ENCODE assay signal across 8 cellular contexts in the genomic region with DNA sequence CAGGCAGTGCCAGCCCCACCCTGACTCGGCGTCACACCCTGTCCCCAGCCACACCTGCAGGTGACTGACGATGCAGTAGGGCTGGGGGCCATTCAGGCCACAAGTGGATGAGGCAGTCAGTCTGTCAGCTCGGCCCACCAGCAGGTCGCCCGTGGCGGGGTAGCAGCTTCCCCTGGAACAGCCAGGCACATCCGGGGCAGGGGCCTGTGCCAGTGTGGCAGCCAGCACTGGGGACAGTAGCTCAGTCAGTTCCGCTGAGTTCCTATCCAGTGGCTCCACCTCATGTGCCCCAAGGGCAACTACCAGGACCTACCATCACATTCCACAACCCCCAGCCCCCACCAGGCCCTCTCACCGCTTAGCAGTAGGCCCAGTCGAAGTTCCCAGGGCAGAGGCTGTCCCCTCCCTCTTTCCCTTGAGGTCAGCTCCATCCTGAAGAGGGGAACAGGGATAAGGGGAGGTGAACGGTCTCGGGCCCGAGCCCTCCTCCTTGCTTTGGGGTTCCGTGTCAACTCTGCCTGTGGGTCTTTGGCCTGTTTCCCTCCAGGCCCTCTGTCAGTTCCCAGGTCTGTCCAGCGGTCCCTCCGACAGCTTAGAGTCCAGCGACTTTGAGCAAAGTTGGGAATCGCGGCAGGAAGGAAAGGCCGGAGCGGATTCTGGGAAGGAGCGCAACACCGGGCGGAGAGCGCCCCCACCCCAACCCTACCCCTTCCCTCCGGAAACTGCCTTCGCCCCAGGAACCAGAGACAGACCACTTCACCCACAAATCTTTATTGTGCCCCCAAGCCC. TPM values are rescaled to one million over a fixed set of nuclear protein-coding genes. Genes with fewer than 3 reads are reported as not detected.
DNase-seq lines count a peak whose midpoint lies in the region; ATAC-seq and TF ChIP-seq lines count a peak whose summit lies in the region.

A gene (minus strand): TSS at position 614 of the 789 bp plus-strand sequence. CDS start 183 bp downstream, at position 431.

- H3K27ac ChIP-seq in dorsolateral prefrontal cortex, result peak within 1 kb of the TSS in 53 of 59 donors; percentile 5 to 85 (median 69)
- peak within 1 kb of the TSS; percentile 66 to 91 (median 78) for H3K27ac ChIP-seq in spleen

- peaks cover 44% of the 10 kb centered on the region for H3K36me3 ChIP-seq in NT2/D1 (ENCODE audit: insufficient read depth, insufficient read length, low read length)
- peaks cover 0 to 35% (median 3%) of the 10 kb centered on the region in 6 donors for H3K36me3 ChIP-seq in spleen

- in situ Hi-C loops in G401 (cut with HindIII; ENCODE audit: low sequenced_read_pairs), result no loop called here

- 32 to 42% (median 35%) methylated on average over 17 to 28 of the region's 28 CpGs for WGBS in spleen, 5 donors

- ATAC-seq in HG02798 (IDR thresholded peaks at IDR 0.05; ENCODE audit: poor library complexity, unreplicated experiment), result no peak
- no peak for ATAC-seq in GM19324 (IDR thresholded peaks at IDR 0.05; ENCODE audit: low FRiP score, unreplicated experiment)
- no peak for ATAC-seq in HG02981 (IDR thresholded peaks at IDR 0.05; ENCODE audit: unreplicated experiment)

- H3K4me3 ChIP-seq in NT2/D1 (ENCODE audit: insufficient read length, low read depth), result peak within 1 kb of the TSS; percentile 75
- peak within 1 kb of the TSS; percentile 30 to 96 (median 69) for H3K4me3 ChIP-seq in dorsolateral prefrontal cortex
- peak within 1 kb of the TSS; percentile 38 to 75 (median 46) for H3K4me3 ChIP-seq in spleen

- peak within 1 kb of the TSS; percentile 84 for H3K9ac ChIP-seq in NT2/D1 (ENCODE audit: insufficient read length, low read depth)

- H3K9me3 ChIP-seq in NT2/D1 (ENCODE audit: insufficient read depth, low read length), result no peaks in the 10 kb centered on the region
- no peaks in the 10 kb centered on the region for H3K9me3 ChIP-seq in spleen

- no peaks in the 10 kb centered on the region for H3K27me3 ChIP-seq in NT2/D1 (ENCODE audit: insufficient read depth, insufficient read length)
- no peaks in the 10 kb centered on the region for H3K27me3 ChIP-seq in dorsolateral prefrontal cortex
- H3K27me3 ChIP-seq in spleen (replicated peaks in 1 of 7), result peaks cover 0 to 20% (median 0%) of the 10 kb centered on the region in 7 donors

- no peak for TF ChIP-seq POLR2A in spleen (IDR thresholded peaks at IDR 0.05)

- H3K4me1 ChIP-seq in NT2/D1 (ENCODE audit: insufficient read depth, insufficient read length) (peaks cover 19% of the 10 kb centered on the region), spleen (peaks cover 4 to 50% (median 23%) of the 10 kb centered on the region in 6 donors)

- intact Hi-C loops in dorsolateral prefrontal cortex (cut with DNase I) (loop anchor here in 1 of 2 donors (5.0 kb wide), 1 partner anchor 40 kb away; a partner anchor contains a TSS), spleen (cut with DNase I; ENCODE audit: low total_unique reads) (no loop called here)

- peak in 24 of 56 donors; percentile 12 to 54 (median 20) for TF ChIP-seq CTCF in dorsolateral prefrontal cortex (IDR thresholded peaks at IDR 0.05 in 54 of 56, conservative IDR thresholded peaks at IDR 0.05 in 2 of 56; ENCODE audit: low read depth in 1 of 56, partially characterized antibody in 56 of 56)
- TF ChIP-seq CTCF in spleen (IDR thresholded peaks at IDR 0.05 in 8 of 11, conservative IDR thresholded peaks at IDR 0.05 in 3 of 11), result peak in 1 of 11 experiments; percentile 10

- peak; percentile 76 for DNase-seq in G401 (ENCODE audit: low spot score)
- peak; percentile 80 for DNase-seq in NT2/D1 (ENCODE audit: low read depth, low spot score)
- peak in 9 of 10 donors; percentile 53 to 81 (median 70) for DNase-seq in dorsolateral prefrontal cortex
- peak; percentile 90 for DNase-seq in left kidney (ENCODE audit: low read depth, low spot score)
- DNase-seq in spleen, result peak; percentile 85

RNA-seq across cellular contexts. Expression of the gene that starts here (rescaled TPM):
- total RNA-seq in G401 (2014; rRNA removed; shearing (Covaris generic)), result 175 and 318 TPM in 2 replicates
- total RNA-seq in dorsolateral prefrontal cortex (100 to 1,000 TPM in 26 of 120 experiments, 10 to 100 TPM in 94; 38.5 to 204 (median 77.6) TPM), spleen (100 to 1,000 TPM; 168 to 331 (median 284) TPM)
- polyA plus RNA-seq in spleen, result 100 to 1,000 TPM in 2 of 3 donors, 10 to 100 TPM in 1; 97.7 to 376 (median 264) TPM
